In genomic region chr7:42232275-42232674, GRCh38 we compare ENCODE assay signal across 13 cellular contexts. TPM values are rescaled to one million over a fixed set of nuclear protein-coding genes. Genes with fewer than 3 reads are reported as not detected.
DNase-seq lines count a peak whose midpoint lies in the region; ATAC-seq and TF ChIP-seq lines count a peak whose summit lies in the region.
"Had no signal": no experiment of that assay in that cellular context is flagged by ENCODE, and none has a peak within 500 bp of the region (broad histone marks: within the 10 kb centered on the region; RNA-seq: fewer than 3 reads in every experiment).

No MANE protein-coding gene starts in this region.

- H3K36me3 ChIP-seq in HEK293 (ENCODE audit: control insufficient read depth in 2 of 2, insufficient read depth in 1 of 2, low read length in 2 of 2) (no peaks in the 10 kb centered on the region), iPS-20b (ENCODE audit: insufficient read depth, low read depth, low read length) (0 out of 2 replicates have a peak, but pooled peaks cover 5% of the 10 kb centered on the region)
- H3K36me3 ChIP-seq: vagina had no signal

- H3K9ac ChIP-seq in iPS-20b (ENCODE audit: low read depth, low read length): peak overlapping the region; percentile 38; the same call in 1 of the 2 replicates

- CTCF ChIA-PET in HEK293 (lab: Yijun Ruan, JAX): interaction anchor here (0.6 to 2.5 kb wide), 6 partner anchors 8 to 342 kb away, joined by 3 to 7 read pairs (median 5); no protein-coding TSS in a partner anchor

- H3K27me3 ChIP-seq in iPS-20b (ENCODE audit: insufficient read depth, low read length): peaks cover 12% of the 10 kb centered on the region; the same call in 1 of the 2 replicates
- H3K27me3 ChIP-seq: vagina had no signal

- TF ChIP-seq CTCF in HEK293 (tag by site-specific recombination; IDR thresholded peaks at IDR 0.05): no peak

- H3K4me1 ChIP-seq in HEK293 (ENCODE audit: control insufficient read depth, insufficient read depth, low read length) (peaks cover 51% of the 10 kb centered on the region), iPS-20b (ENCODE audit: insufficient read depth, low read length) (peaks cover 74% of the 10 kb centered on the region)

- ATAC-seq in HG03139 (IDR thresholded peaks at IDR 0.05; ENCODE audit: unreplicated experiment): no peak
- ATAC-seq: psoas muscle had no signal

- H3K9me3 ChIP-seq in HEK293 (ENCODE audit: control insufficient read depth, insufficient read depth, low read depth, low read length): no peaks in the 10 kb centered on the region
- no peaks in the 10 kb centered on the region for H3K9me3 ChIP-seq in iPS-20b (ENCODE audit: insufficient read depth, low read depth, low read length)
- H3K9me3 ChIP-seq: psoas muscle, vagina had no signal

- DNase-seq in amniotic epithelial cell (ENCODE audit: low read depth): peak; percentile 88
- peak; percentile 47 for DNase-seq in stromal cell of bone marrow (ENCODE audit: low read depth)
- no peak for DNase-seq in DMS 273 (lab: John Stamatoyannopoulos, UW; ENCODE audit: unreplicated experiment)
- no peak for DNase-seq in NCI-H446 (lab: John Stamatoyannopoulos, UW)
- DNase-seq in HT-29 (ENCODE audit: low spot score): no peak
- DNase-seq: activated CD4-positive, CD25-positive, alpha-beta regulatory T cell; immature natural killer cell; NCI-H1436 treated with DMSO at 0.1 percent for 48 hours had no signal

- H3K4me3 ChIP-seq in HEK293 (ENCODE audit: low read depth, low read length) (no peak overlapping the region), iPS-20b (ENCODE audit: low read length) (peak overlapping the region; percentile 93)
- H3K4me3 ChIP-seq: psoas muscle, vagina had no signal

- H3K27ac ChIP-seq in HEK293 (ENCODE audit: extremely low read depth, low read depth, low read length) (peak overlapping the region; percentile 54), iPS-20b (ENCODE audit: low read length) (no peak overlapping the region)
- H3K27ac ChIP-seq: psoas muscle, vagina had no signal

- POLR2A ChIA-PET in HEK293 (lab: Yijun Ruan, JAX): interaction anchor here (0.6 to 1.0 kb wide), 3 partner anchors 18 to 118 kb away, joined by 3 read pairs; no protein-coding TSS in a partner anchor

TF ChIP-seq in HEK293, 187 proteins besides CTCF, POLR2A, EP300 and RAD21 (continues in another document):
- no peak for TF ChIP-seq ZNF16 (tag by site-specific recombination; IDR thresholded peaks at IDR 0.05; ENCODE audit: low read depth)
- TF ChIP-seq ZNF571 (tag by site-specific recombination; IDR thresholded peaks at IDR 0.05): no peak
- no peak for TF ChIP-seq ZNF645 (tag by site-specific recombination; IDR thresholded peaks at IDR 0.05)
- no peak for TF ChIP-seq ZNF433 (tag by site-specific recombination; IDR thresholded peaks at IDR 0.05; ENCODE audit: low read depth)
- no peak for TF ChIP-seq ZSCAN16 (tag by site-specific recombination; IDR thresholded peaks at IDR 0.05)
- TF ChIP-seq ZNF280C (tag by site-specific recombination; IDR thresholded peaks at IDR 0.05): no peak
- peak; percentile 35; the same call in 1 of the 2 replicates for TF ChIP-seq TCF7L2 (IDR thresholded peaks at IDR 0.05; ENCODE audit: borderline replicate concordance, low read depth, low read length)
- TF ChIP-seq OSR2 (tag by site-specific recombination; IDR thresholded peaks at IDR 0.05): peak; percentile 62
- TF ChIP-seq ZEB2 (tag by site-specific recombination; IDR thresholded peaks at IDR 0.05): peak; percentile 87
- peak; percentile 69 for TF ChIP-seq ZNF600 (tag by site-specific recombination; IDR thresholded peaks at IDR 0.05)
- TF ChIP-seq ZNF48 (tag by site-specific recombination; IDR thresholded peaks at IDR 0.05): no peak
- TF ChIP-seq ZNF274 (IDR thresholded peaks at IDR 0.05; ENCODE audit: low read length): no peak
- no peak for TF ChIP-seq ZNF274 (tag by site-specific recombination; IDR thresholded peaks at IDR 0.05; ENCODE audit: borderline replicate concordance)
- no peak for TF ChIP-seq ZNF677 (tag by site-specific recombination; IDR thresholded peaks at IDR 0.05)
- peak; percentile 64 for TF ChIP-seq ZNF394 (tag by site-specific recombination; IDR thresholded peaks at IDR 0.05; ENCODE audit: borderline replicate concordance)
- no peak for TF ChIP-seq ZNF529 (tag by site-specific recombination; IDR thresholded peaks at IDR 0.05; ENCODE audit: insufficient replicate concordance)
- no peak for TF ChIP-seq ZNF624 (tag by site-specific recombination; IDR thresholded peaks at IDR 0.05)
- TF ChIP-seq ZNF768 (tag by site-specific recombination; IDR thresholded peaks at IDR 0.05): no peak
- 0 out of 2 replicates have a peak, but pooled peaks have one; percentile 49 for TF ChIP-seq SCRT1 (tag by site-specific recombination; IDR thresholded peaks at IDR 0.05; ENCODE audit: borderline replicate concordance)
- peak; percentile 71; the same call in 1 of the 2 replicates for TF ChIP-seq BCL11A (tag by site-specific recombination; IDR thresholded peaks at IDR 0.05; ENCODE audit: low read depth)
- TF ChIP-seq GLIS2 (tag by site-specific recombination; IDR thresholded peaks at IDR 0.05): no peak
- TF ChIP-seq OVOL3 (tag by site-specific recombination; IDR thresholded peaks at IDR 0.05): no peak
- TF ChIP-seq INSM2 (tag by site-specific recombination; IDR thresholded peaks at IDR 0.05): peak; percentile 79
- no peak for TF ChIP-seq ZNF704 (tag by site-specific recombination; IDR thresholded peaks at IDR 0.05)
- 0 out of 2 replicates have a peak, but pooled peaks have one; percentile 13 for TF ChIP-seq PRDM1 (tag by site-specific recombination; IDR thresholded peaks at IDR 0.05)
- TF ChIP-seq ZNF658 (tag by site-specific recombination; IDR thresholded peaks at IDR 0.05): no peak
- no peak for TF ChIP-seq ZNF580 (tag by site-specific recombination; IDR thresholded peaks at IDR 0.05)
- peak; percentile 77 for TF ChIP-seq TRIM28 (IDR thresholded peaks at IDR 0.05; ENCODE audit: borderline replicate concordance, low read length)
- no peak for TF ChIP-seq ZNF621 (tag by site-specific recombination; IDR thresholded peaks at IDR 0.05)

RNA-seq across cellular contexts. Expression of gene GLI3, which starts 4.7 kb away (rescaled TPM):
- total RNA-seq in HT-29 (2014; rRNA removed; shearing (Covaris generic)): not detected in 2 replicates

Comparison
In these comparisons a context has a peak if more than half of its experiments do, and no peak if none do; other contexts are left out.
1. DNase-seq: peak in amniotic epithelial cell (single experiment) and stromal cell of bone marrow (single experiment); none in DMS 273 (single experiment), NCI-H446 (0 of 2) and HT-29 (single experiment).